Comparison of ENCODE assay signal across 12 cellular contexts in genomic region chr2:30421026-30421425, GRCh38. TPM values are rescaled to one million over a fixed set of nuclear protein-coding genes. Genes with fewer than 3 reads are reported as not detected.
DNase-seq lines count a peak whose midpoint lies in the region; ATAC-seq, FAIRE-seq and TF ChIP-seq lines count a peak whose summit lies in the region.
"Had no signal": no experiment of that assay in that cellular context is flagged by ENCODE, and none has a peak within 500 bp of the region (broad histone marks: within the 10 kb centered on the region; RNA-seq: fewer than 3 reads in every experiment).

No MANE protein-coding gene starts in this region.

- H2AFZ ChIP-seq in smooth muscle cell (ENCODE audit: low read depth) = peak overlapping the region; percentile 83

- no peak for TF ChIP-seq CTCF in smooth muscle cell (IDR thresholded peaks at IDR 0.05; ENCODE audit: borderline replicate concordance, insufficient read depth, poor library complexity, severe bottlenecking)

- H3K9me3 Mint-ChIP-seq in activated CD4-positive, alpha-beta T cell treated with anti-CD3 and anti-CD28 coated beads, Interleukin-2, amount 10 ng/mL, durations not matched to agents 7 days and 5 days = peaks cover under 1% of the 10 kb centered on the region
- H3K9me3 Mint-ChIP-seq in T-cell = peaks cover 0 to 1% (median 0%) of the 10 kb centered on the region in 3 donors

- H4K20me1 ChIP-seq in smooth muscle cell (ENCODE audit: low read depth) = no peaks in the 10 kb centered on the region

- CTCF ChIA-PET in activated CD4-positive, alpha-beta T cell treated with anti-CD3 and anti-CD28 coated beads, Interleukin-2, amount 10 ng/mL, durations not matched to agents 7 days and 5 days (lab: Charles Lee) = interaction anchor here (0.6 to 2.0 kb wide), 5 partner anchors 8 to 182 kb away, joined by 3 to 5 read pairs (median 3); no protein-coding TSS in a partner anchor
- CTCF ChIA-PET in T-cell (lab: Charles Lee) = interaction anchor here in 1 of 2 donors (0.6 kb wide), 1 partner anchor 212 kb away, joined by 4 read pairs; no protein-coding TSS in a partner anchor

- no peak overlapping the region for H3K4me3 ChIP-seq in smooth muscle cell

- H3K4me1 Mint-ChIP-seq in activated CD4-positive, alpha-beta T cell treated with anti-CD3 and anti-CD28 coated beads, Interleukin-2, amount 10 ng/mL, durations not matched to agents 7 days and 5 days = peaks cover 34% of the 10 kb centered on the region
- peaks cover 44 to 56% (median 45%) of the 10 kb centered on the region in 3 donors for H3K4me1 Mint-ChIP-seq in T-cell

- H3K79me2 ChIP-seq in smooth muscle cell (ENCODE audit: low read depth) = no peaks in the 10 kb centered on the region

- no peaks in the 10 kb centered on the region for H3K27me3 ChIP-seq in smooth muscle cell (ENCODE audit: low read depth)

- 70% methylated on average over 3 of the region's 3 CpGs for WGBS in smooth muscle cell (ENCODE audit: low lambda C conversion rate)

- H3K36me3 ChIP-seq in smooth muscle cell (ENCODE audit: low read depth) = no peaks in the 10 kb centered on the region

- H3F3A ChIP-seq in smooth muscle cell (ENCODE audit: low read depth) = peaks cover 29% of the 10 kb centered on the region

- H3K27ac Mint-ChIP-seq in activated CD4-positive, alpha-beta T cell treated with anti-CD3 and anti-CD28 coated beads, Interleukin-2, amount 10 ng/mL, durations not matched to agents 7 days and 5 days = peak overlapping the region; percentile 87
- peak overlapping the region; percentile 91 to 95 for H3K27ac Mint-ChIP-seq in T-cell

- peak overlapping the region; percentile 78 for H3K4me2 ChIP-seq in smooth muscle cell

- H3K9ac ChIP-seq in smooth muscle cell (ENCODE audit: low read depth) = peak overlapping the region; percentile 36

- H3K27me3 Mint-ChIP-seq in activated CD4-positive, alpha-beta T cell treated with anti-CD3 and anti-CD28 coated beads, Interleukin-2, amount 10 ng/mL, durations not matched to agents 7 days and 5 days = no peaks in the 10 kb centered on the region
- H3K27me3 Mint-ChIP-seq in T-cell = no peaks in the 10 kb centered on the region

- peaks cover 35% of the 10 kb centered on the region for H3K4me1 ChIP-seq in smooth muscle cell (ENCODE audit: low read depth)

- FAIRE-seq in GM12892 (lab: Jason Lieb, UNC) = no peak
- FAIRE-seq: G401.6 had no signal

- H3K4me3 Mint-ChIP-seq in activated CD4-positive, alpha-beta T cell treated with anti-CD3 and anti-CD28 coated beads, Interleukin-2, amount 10 ng/mL, durations not matched to agents 7 days and 5 days = peak overlapping the region; percentile 28
- H3K4me3 Mint-ChIP-seq in T-cell = peak overlapping the region; percentile 46 to 53 (median 51)

- H3K36me3 Mint-ChIP-seq in activated CD4-positive, alpha-beta T cell treated with anti-CD3 and anti-CD28 coated beads, Interleukin-2, amount 10 ng/mL, durations not matched to agents 7 days and 5 days (ENCODE audit: low read depth) = no peaks in the 10 kb centered on the region
- H3K36me3 Mint-ChIP-seq in T-cell = peaks cover under 1% of the 10 kb centered on the region

- no peak for TF ChIP-seq POLR2A in GM12892 (IDR thresholded peaks at IDR 0.05; ENCODE audit: low read depth, low read length)

- ATAC-seq in T-cell (replicated peaks in 1 of 4) = peak in 3 of 4 experiments; percentile 1 to 10 (median 2)

- H3K9me3 ChIP-seq in smooth muscle cell (replicated peaks; ENCODE audit: low read depth) = no peaks in the 10 kb centered on the region

- POLR2A ChIA-PET in activated CD4-positive, alpha-beta T cell treated with anti-CD3 and anti-CD28 coated beads, Interleukin-2, amount 10 ng/mL, durations not matched to agents 7 days and 5 days (lab: Charles Lee) = no interaction called here
- POLR2A ChIA-PET in T-cell (lab: Charles Lee) = no interaction called here

- peak overlapping the region; percentile 93 for H3K27ac ChIP-seq in epithelial cell of prostate
- peak overlapping the region; percentile 84 for H3K27ac ChIP-seq in smooth muscle cell (ENCODE audit: low read depth)

- no peak for DNase-seq in activated CD4-positive, alpha-beta T cell treated with anti-CD3 and anti-CD28 coated beads, Interleukin-2, amount 10 ng/mL, durations not matched to agents 7 days and 5 days
- DNase-seq in activated CD4-positive, alpha-beta T cell treated with anti-CD3 and anti-CD28 coated beads for 1 hour = no peak
- no peak for DNase-seq in T-cell
- DNase-seq in epithelial cell of prostate (ENCODE audit: low read depth, low spot score) = no peak
- DNase-seq in smooth muscle cell (lab: John Stamatoyannopoulos, UW; ENCODE audit: unreplicated experiment) = no peak
- no peak for DNase-seq in NCI-H510A treated with DMSO at 0.1 percent for 48 hours (lab: John Stamatoyannopoulos, UW)
- no peak for DNase-seq in HK-2 (ENCODE audit: unreplicated experiment)
- no peak for DNase-seq in GM12892 (ENCODE audit: insufficient read length)
- DNase-seq: hippocampal formation, NCI-H187 treated with DMSO at 0.1 percent for 48 hours, T-helper 9 cell had no signal

RNA-seq across cellular contexts. Expression of gene LCLAT1, which starts 26.0 kb away (rescaled TPM):
- 10 to 100 TPM; 20.7 to 24.6 TPM for total RNA-seq in activated CD4-positive, alpha-beta T cell treated with anti-CD3 and anti-CD28 coated beads, Interleukin-2, amount 10 ng/mL, durations not matched to agents 7 days and 5 days
- total RNA-seq in T-cell (10 to 100 TPM; 13.8 to 33.0 (median 19.6) TPM), smooth muscle cell (11.7 and 15.9 TPM in 2 replicates)
- polyA plus RNA-seq in smooth muscle cell = 2.6 and 4.8 TPM in 2 replicates
- 6.3 TPM for polyA plus RNA-seq in GM12892 (2012; ENCODE audit: missing spikeins)
